ENCODE assay signal across 17 cellular contexts in genomic region chr9:135962696-135963307, GRCh38. TPM values are rescaled to one million over a fixed set of nuclear protein-coding genes. Genes with fewer than 3 reads are reported as not detected.
A peak's percentile ranks its signal among the peaks of the same experiment; 100 is the strongest.
DNase-seq lines count a peak whose midpoint lies in the region; ATAC-seq and TF ChIP-seq lines count a peak whose summit lies in the region.
"Had no signal": no experiment of that assay in that cellular context is flagged by ENCODE, and none has a peak within 500 bp of the region (broad histone marks: within the 10 kb centered on the region; RNA-seq: fewer than 3 reads in every experiment).

No MANE protein-coding gene starts in this region.

- H3K14ac ChIP-seq in mesenchymal stem cell (ENCODE audit: low read length in 2 of 2), result no peak overlapping the region

- H3K9ac ChIP-seq in OCI-LY3 (ENCODE audit: low read length), result no peak overlapping the region
- H3K9ac ChIP-seq in mesenchymal stem cell (ENCODE audit: low read length), result no peak overlapping the region
- H3K9ac ChIP-seq: SK-N-SH had no signal

- H3K4me1 ChIP-seq in OCI-LY3 (ENCODE audit: low read length) (peaks cover 18% of the 10 kb centered on the region), mesenchymal stem cell (ENCODE audit: control insufficient read depth, insufficient read depth, low read depth, low read length) (peaks cover 10% of the 10 kb centered on the region), thyroid gland (peaks cover 8 to 10% of the 10 kb centered on the region in 2 donors)

- peaks cover 32% of the 10 kb centered on the region for H3K79me2 ChIP-seq in OCI-LY3 (ENCODE audit: low read length)

- H4K91ac ChIP-seq in mesenchymal stem cell (ENCODE audit: low read length), result peak overlapping the region; percentile 62

- no peak overlapping the region for H2BK120ac ChIP-seq in mesenchymal stem cell (ENCODE audit: low read depth, low read length)

- ATAC-seq in GM18867 (IDR thresholded peaks at IDR 0.05; ENCODE audit: unreplicated experiment) (no peak), GM21717 (IDR thresholded peaks at IDR 0.05; ENCODE audit: unreplicated experiment) (no peak)
- ATAC-seq: activated CD4-positive, CD25-positive, alpha-beta regulatory T cell treated with anti-CD3 and anti-CD28 coated beads, Interleukin-2, amount 50 U/mL, for 24 hours had no signal

- no peak overlapping the region for H3K4me3 ChIP-seq in OCI-LY3 (ENCODE audit: low read length)
- no peak overlapping the region for H3K4me3 ChIP-seq in mesenchymal stem cell (ENCODE audit: insufficient read depth in 1 of 2, low read depth in 1 of 2, low read length in 2 of 2)
- H3K4me3 ChIP-seq in thyroid gland (replicated peaks in 1 of 3), result no peak overlapping the region

- H3K4me2 ChIP-seq in OCI-LY3 (ENCODE audit: low read length) (no peak overlapping the region), mesenchymal stem cell (ENCODE audit: low read length, poor library complexity, severe bottlenecking) (no peak overlapping the region)

- H3K27ac ChIP-seq in OCI-LY3 (ENCODE audit: low read length), result no peak overlapping the region
- no peak overlapping the region for H3K27ac ChIP-seq in mesenchymal stem cell (ENCODE audit: low read length, poor library complexity, severe bottlenecking)
- H3K27ac ChIP-seq in thyroid gland, result no peak overlapping the region

- no peaks in the 10 kb centered on the region; the same call in 1 of the 2 replicates for H4K20me1 ChIP-seq in OCI-LY3 (ENCODE audit: insufficient read depth, low read length)

- no peak overlapping the region for H2BK12ac ChIP-seq in mesenchymal stem cell (ENCODE audit: low read length in 2 of 2)

- peak; percentile 31 for DNase-seq in SIG-M5 treated with dmso at 0.1 percent for 504 hours (lab: John Stamatoyannopoulos, UW; ENCODE audit: unreplicated experiment)
- DNase-seq in SIG-M5 (lab: John Stamatoyannopoulos, UW), result no peak
- DNase-seq in GDM1 (lab: John Stamatoyannopoulos, UW), result peak; percentile 50
- no peak for DNase-seq in mesenchymal stem cell
- DNase-seq in thyroid gland, result no peak
- DNase-seq: 8988T; Calu3; HCEC 1CT; MM.1S; NK-92 treated with Interleukin-12 subunit alpha and Interleukin-12 subunit beta, amount 100 ng/mL, for 24 hours; nucleus accumbens; small intestine had no signal

- peaks cover 9% of the 10 kb centered on the region for H3K79me1 ChIP-seq in mesenchymal stem cell (replicated peaks; ENCODE audit: low read length, poor library complexity, severe bottlenecking)

- no peak overlapping the region for H3K4ac ChIP-seq in mesenchymal stem cell (ENCODE audit: low read depth in 1 of 2, low read length in 2 of 2)

- H2BK5ac ChIP-seq in mesenchymal stem cell (ENCODE audit: low read depth, low read length, poor library complexity, severe bottlenecking), result no peak overlapping the region

- no peak overlapping the region for H4K8ac ChIP-seq in mesenchymal stem cell (ENCODE audit: low read length)

- WGBS in mesenchymal stem cell, result 82% methylated on average over 11 of the region's 11 CpGs
- WGBS in thyroid gland, 2 donors, result 63 to 67% methylated on average over 11 of the region's 11 CpGs

- H3K9me3 ChIP-seq in OCI-LY3 (ENCODE audit: insufficient read depth, low read length) (no peaks in the 10 kb centered on the region), mesenchymal stem cell (ENCODE audit: control insufficient read depth, low read length) (no peaks in the 10 kb centered on the region), thyroid gland (no peaks in the 10 kb centered on the region)
- H3K9me3 ChIP-seq: SK-N-SH had no signal

- TF ChIP-seq POLR2A in thyroid gland (IDR thresholded peaks at IDR 0.05), result no peak

- H3K27me3 ChIP-seq in OCI-LY3 (ENCODE audit: low read depth, low read length), result no peaks in the 10 kb centered on the region
- peaks cover 22 to 26% of the 10 kb centered on the region in 2 experiments for H3K27me3 ChIP-seq in mesenchymal stem cell (ENCODE audit: control insufficient read depth in 1 of 2, insufficient read depth in 1 of 2, low read length in 2 of 2)
- no peaks in the 10 kb centered on the region for H3K27me3 ChIP-seq in thyroid gland

- no peak for TF ChIP-seq CTCF in OCI-LY3 (IDR thresholded peaks at IDR 0.05; ENCODE audit: low read depth, low read length)
- no peak for TF ChIP-seq CTCF in thyroid gland (IDR thresholded peaks at IDR 0.05)

- intact Hi-C loops in thyroid gland (cut with DNase I), result loop anchor here (5.0 to 10.0 kb wide), 2 partner anchors 56 to 282 kb away; partner anchors contain the start of genes CAMSAP1 and QSOX2

- H2AK5ac ChIP-seq in mesenchymal stem cell (ENCODE audit: low read length, severe bottlenecking), result no peak overlapping the region

- no peak overlapping the region for H3K23ac ChIP-seq in mesenchymal stem cell (ENCODE audit: low read length in 2 of 2)

- no peak overlapping the region for H2BK15ac ChIP-seq in mesenchymal stem cell (ENCODE audit: low read depth, poor library complexity, severe bottlenecking)

- H2AFZ ChIP-seq in OCI-LY3 (ENCODE audit: low read depth, low read length), result 0 out of 2 replicates have a peak overlapping the region, but pooled peaks have one; percentile 84
- H2AFZ ChIP-seq in mesenchymal stem cell (ENCODE audit: low read depth, low read length), result no peak overlapping the region

- H3K36me3 ChIP-seq in OCI-LY3 (replicated peaks; ENCODE audit: low read depth, low read length) (no peaks in the 10 kb centered on the region), mesenchymal stem cell (ENCODE audit: control insufficient read depth in 1 of 2, insufficient read depth in 2 of 2, low read depth in 1 of 2, low read length in 2 of 2) (peaks cover 0 to 4% of the 10 kb centered on the region in 2 experiments), thyroid gland (no peaks in the 10 kb centered on the region)

- no peak overlapping the region for H3K18ac ChIP-seq in mesenchymal stem cell (ENCODE audit: low read depth in 1 of 2, low read length in 2 of 2)

RNA-seq across cellular contexts. Expression of gene UBAC1, which starts 1.6 kb away (rescaled TPM):
- 28.9 TPM for polyA plus RNA-seq in mesenchymal stem cell (2013, experiment 1 of 2)
- 28.1 TPM for polyA plus RNA-seq in mesenchymal stem cell (2013, experiment 2 of 2)
- 10 to 100 TPM; 37.9 to 56.2 (median 44.2) TPM for total RNA-seq in thyroid gland

RNA-seq across cellular contexts. Expression of gene CAMSAP1, which starts 55.5 kb away (rescaled TPM):
- polyA plus RNA-seq in mesenchymal stem cell (2013, experiment 1 of 2), result 14.3 TPM
- 16.0 TPM for polyA plus RNA-seq in mesenchymal stem cell (2013, experiment 2 of 2)
- 10 to 100 TPM; 11.8 to 23.4 (median 19.9) TPM for total RNA-seq in thyroid gland

Comparison
In these comparisons a context has a peak if more than half of its experiments do, and no peak if none do; other contexts are left out.
1. DNase-seq: peak in SIG-M5 treated with dmso at 0.1 percent for 504 hours (single experiment) and GDM1 (single experiment); none in SIG-M5 (single experiment), mesenchymal stem cell (single experiment) and thyroid gland (0 of 2).